17 cellular contexts compared by ENCODE assay signal in genomic region chr10:51773681-51774080, GRCh38.
"Had no signal": no experiment of that assay in that cellular context is flagged by ENCODE, and none has a peak within 500 bp of the region (broad histone marks: within the 10 kb centered on the region; RNA-seq: fewer than 3 reads in every experiment).

No MANE protein-coding gene starts in this region.

- H3K27ac Mint-ChIP-seq: activated B cell treated with CpG ODN at 0.5 μM for 24 hours; activated CD8-positive, alpha-beta T cell treated with anti-CD3 and anti-CD28 coated beads for 36 hours; naive thymus-derived CD4-positive, alpha-beta T cell; neural progenitor cell; stimulated activated naive CD8-positive, alpha-beta T cell treated with anti-CD3 and anti-CD28 coated beads, Interleukin-15, Interleukin-2, amounts not matched to agents 100 ng/mL and 50 ng/mL, for 24 hours; T-helper 2 cell treated with Interferon-gamma antibody and Interleukin-4, amounts not matched to agents 5 μg/mL and 100 μg/mL, for 36 hours had no signal

- ATAC-seq: activated CD8-positive, alpha-beta T cell treated with anti-CD3 and anti-CD28 coated beads for 36 hours; foreskin keratinocyte; left cardiac atrium; naive thymus-derived CD4-positive, alpha-beta T cell had no signal

- H3K9me3 Mint-ChIP-seq: activated B cell treated with CpG ODN at 0.5 μM for 24 hours; activated CD8-positive, alpha-beta T cell treated with anti-CD3 and anti-CD28 coated beads for 36 hours; neural progenitor cell; stimulated activated naive CD8-positive, alpha-beta T cell treated with anti-CD3 and anti-CD28 coated beads, Interleukin-15, Interleukin-2, amounts not matched to agents 100 ng/mL and 50 ng/mL, for 24 hours; T-helper 2 cell treated with Interferon-gamma antibody and Interleukin-4, amounts not matched to agents 5 μg/mL and 100 μg/mL, for 36 hours had no signal

- H3K4me3 Mint-ChIP-seq: activated B cell treated with CpG ODN at 0.5 μM for 24 hours; activated CD8-positive, alpha-beta T cell treated with anti-CD3 and anti-CD28 coated beads for 36 hours; naive thymus-derived CD4-positive, alpha-beta T cell; neural progenitor cell; stimulated activated naive CD8-positive, alpha-beta T cell treated with anti-CD3 and anti-CD28 coated beads, Interleukin-15, Interleukin-2, amounts not matched to agents 100 ng/mL and 50 ng/mL, for 24 hours; T-helper 2 cell treated with Interferon-gamma antibody and Interleukin-4, amounts not matched to agents 5 μg/mL and 100 μg/mL, for 36 hours had no signal

- H3K36me3 Mint-ChIP-seq: naive thymus-derived CD4-positive, alpha-beta T cell; neural progenitor cell had no signal

- DNase-seq: activated B cell treated with CpG ODN at 0.5 μM for 24 hours; activated CD4-positive, alpha-beta T cell treated with anti-CD3 and anti-CD28 coated beads for 48 hours; activated CD8-positive, alpha-beta T cell treated with anti-CD3 and anti-CD28 coated beads for 36 hours; activated effector memory CD4-positive, alpha-beta T cell treated with anti-CD3 and anti-CD28 coated beads, Interleukin-2, amount 50 U/mL, for 16 hours; activated naive CD4-positive, alpha-beta T cell treated with anti-CD3 and anti-CD28 coated beads, Interleukin-2, amount 50 U/mL, for 16 hours; activated T-cell treated with anti-CD3 and anti-CD28 coated beads, Interleukin-2, amount 50 U/mL, for 1 hour; dermis blood vessel endothelial cell; effector memory CD4-positive, alpha-beta T cell; foreskin keratinocyte; left cardiac atrium; mesendoderm; naive thymus-derived CD4-positive, alpha-beta T cell; stimulated activated CD4-positive, alpha-beta T cell treated with anti-CD3 and anti-CD28 coated beads, Interleukin-2, amount 100 ng/mL, for 24 hours; transverse colon had no signal

- H3K4me1 Mint-ChIP-seq: activated B cell treated with CpG ODN at 0.5 μM for 24 hours; naive thymus-derived CD4-positive, alpha-beta T cell; neural progenitor cell had no signal
